ENCODE assay signal across 19 cellular contexts in genomic region chr2:42598656-42599267, GRCh38. TPM values are rescaled to one million over a fixed set of nuclear protein-coding genes. Genes with fewer than 3 reads are reported as not detected.
DNase-seq lines count a peak whose midpoint lies in the region; ATAC-seq and TF ChIP-seq lines count a peak whose summit lies in the region.
"Had no signal": no experiment of that assay in that cellular context is flagged by ENCODE, and none has a peak within 500 bp of the region (broad histone marks: within the 10 kb centered on the region; RNA-seq: fewer than 3 reads in every experiment).

No MANE protein-coding gene starts in this region.

- H3K4me3 Mint-ChIP-seq in HFFc6: no peak overlapping the region
- H3K4me3 Mint-ChIP-seq: activated T-cell treated with anti-CD3 and anti-CD28 coated beads, Interleukin-2, amount 50 U/mL, for 24 hours; effector memory CD8-positive, alpha-beta T cell; natural killer cell had no signal

- H3K4me1 ChIP-seq in lower lobe of right lung: no peaks in the 10 kb centered on the region

- H3K27me3 ChIP-seq in lower lobe of right lung (ENCODE audit: low read depth): no peaks in the 10 kb centered on the region

- DNase-seq in ELR (ENCODE audit: low read depth) (peak; percentile 9), HFFc6 (no peak), iPS-NIHi7 (ENCODE audit: extremely low spot score) (peak; percentile 18), NCI-H2171 (lab: John Stamatoyannopoulos, UW) (no peak), NOMO-1 (lab: John Stamatoyannopoulos, UW; ENCODE audit: unreplicated experiment in 2 of 2) (no peak), lower lobe of right lung (no peak)
- no peak for DNase-seq in stimulated activated CD8-positive, alpha-beta memory T cell treated with anti-CD3 and anti-CD28 coated beads, Interleukin-4, amount 100 ng/mL, for 48 hours
- DNase-seq: activated CD4-positive, alpha-beta T cell treated with anti-CD3 and anti-CD28 coated beads, Interleukin-2, amount 50 U/mL, for 1 hour; activated T-cell treated with anti-CD3 and anti-CD28 coated beads, Interleukin-2, amount 50 U/mL, for 24 hours; Calu3; effector memory CD8-positive, alpha-beta T cell; GF-D8; MM.1S; natural killer cell; NK-92 treated with Interleukin-12 subunit alpha and Interleukin-12 subunit beta, amount 100 ng/mL, for 24 hours; T-helper 9 cell had no signal

- no peaks in the 10 kb centered on the region for H3K9me3 ChIP-seq in lower lobe of right lung

- no peaks in the 10 kb centered on the region for H3K27me3 Mint-ChIP-seq in HFFc6 (ENCODE audit: insufficient read depth)
- H3K27me3 Mint-ChIP-seq: activated T-cell treated with anti-CD3 and anti-CD28 coated beads, Interleukin-2, amount 50 U/mL, for 24 hours; effector memory CD8-positive, alpha-beta T cell had no signal

- H3K36me3 ChIP-seq in lower lobe of right lung: no peaks in the 10 kb centered on the region

- intact Hi-C loops in lower lobe of right lung (cut with DNase I): no loop called here

- TF ChIP-seq CTCF in HFFc6 (IDR thresholded peaks at IDR 0.05) (peak; percentile 20; the same call in 1 of the 2 replicates), lower lobe of right lung (IDR thresholded peaks at IDR 0.05) (no peak)

- H3K36me3 Mint-ChIP-seq in HFFc6 (ENCODE audit: low read depth): no peaks in the 10 kb centered on the region
- H3K36me3 Mint-ChIP-seq: activated naive CD4-positive, alpha-beta T cell treated with anti-CD3 and anti-CD28 coated beads, Interleukin-2, amount 50 U/mL, for 72 hours; natural killer cell had no signal

- peak; percentile 47; the same call in 2 of the 3 replicates for ATAC-seq in SK-N-SH treated with all-trans-retinoic acid at 6 μM for 48 hours
- no peak for ATAC-seq in lower lobe of right lung
- ATAC-seq: activated naive CD4-positive, alpha-beta T cell treated with anti-CD3 and anti-CD28 coated beads, Interleukin-2, amount 50 U/mL, for 72 hours; effector memory CD8-positive, alpha-beta T cell; natural killer cell had no signal

- no peak overlapping the region for H3K27ac ChIP-seq in lower lobe of right lung

- H3K4me1 Mint-ChIP-seq in HFFc6 (ENCODE audit: low read depth): no peaks in the 10 kb centered on the region

- H3K27ac Mint-ChIP-seq in HFFc6: no peak overlapping the region
- H3K27ac Mint-ChIP-seq: activated T-cell treated with anti-CD3 and anti-CD28 coated beads, Interleukin-2, amount 50 U/mL, for 24 hours; natural killer cell had no signal

- no peak overlapping the region for H3K4me3 ChIP-seq in lower lobe of right lung
- H3K4me3 ChIP-seq: lung had no signal

- H3K9me3 Mint-ChIP-seq in HFFc6: no peaks in the 10 kb centered on the region
- H3K9me3 Mint-ChIP-seq: activated naive CD4-positive, alpha-beta T cell treated with anti-CD3 and anti-CD28 coated beads, Interleukin-2, amount 50 U/mL, for 72 hours; activated T-cell treated with anti-CD3 and anti-CD28 coated beads, Interleukin-2, amount 50 U/mL, for 24 hours; effector memory CD8-positive, alpha-beta T cell; natural killer cell had no signal

TF ChIP-seq in SK-N-SH treated with all-trans-retinoic acid at 6 μM for 48 hours, 23 proteins besides CTCF, POLR2A, EP300 and RAD21:
- TF ChIP-seq ZNF8 (CRISPR knock-in tag; IDR thresholded peaks at IDR 0.05) (no peak), ZFP30 (CRISPR knock-in tag; IDR thresholded peaks at IDR 0.05) (no peak), RARB (CRISPR knock-in tag; IDR thresholded peaks at IDR 0.05) (no peak), CSDC2 (CRISPR knock-in tag; IDR thresholded peaks at IDR 0.05) (no peak), TCF4 (CRISPR knock-in tag; IDR thresholded peaks at IDR 0.05; ENCODE audit: borderline replicate concordance) (no peak), ZNF565 (CRISPR knock-in tag; conservative IDR thresholded peaks at IDR 0.05; ENCODE audit: low read depth) (no peak), POU6F1 (CRISPR knock-in tag; IDR thresholded peaks at IDR 0.05; ENCODE audit: borderline replicate concordance, low read depth) (no peak), OSR1 (CRISPR knock-in tag; IDR thresholded peaks at IDR 0.05) (no peak), BACH2 (CRISPR knock-in tag; IDR thresholded peaks at IDR 0.05; ENCODE audit: borderline replicate concordance) (no peak)
- TF ChIP-seq, protein P1, sequence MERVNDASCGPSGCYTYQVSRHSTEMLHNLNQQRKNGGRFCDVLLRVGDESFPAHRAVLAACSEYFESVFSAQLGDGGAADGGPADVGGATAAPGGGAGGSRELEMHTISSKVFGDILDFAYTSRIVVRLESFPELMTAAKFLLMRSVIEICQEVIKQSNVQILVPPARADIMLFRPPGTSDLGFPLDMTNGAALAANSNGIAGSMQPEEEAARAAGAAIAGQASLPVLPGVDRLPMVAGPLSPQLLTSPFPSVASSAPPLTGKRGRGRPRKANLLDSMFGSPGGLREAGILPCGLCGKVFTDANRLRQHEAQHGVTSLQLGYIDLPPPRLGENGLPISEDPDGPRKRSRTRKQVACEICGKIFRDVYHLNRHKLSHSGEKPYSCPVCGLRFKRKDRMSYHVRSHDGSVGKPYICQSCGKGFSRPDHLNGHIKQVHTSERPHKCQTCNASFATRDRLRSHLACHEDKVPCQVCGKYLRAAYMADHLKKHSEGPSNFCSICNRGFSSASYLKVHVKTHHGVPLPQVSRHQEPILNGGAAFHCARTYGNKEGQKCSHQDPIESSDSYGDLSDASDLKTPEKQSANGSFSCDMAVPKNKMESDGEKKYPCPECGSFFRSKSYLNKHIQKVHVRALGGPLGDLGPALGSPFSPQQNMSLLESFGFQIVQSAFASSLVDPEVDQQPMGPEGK (CRISPR knock-in tag; IDR thresholded peaks at IDR 0.05; ENCODE audit: borderline replicate concordance): no peak
- TF ChIP-seq, protein P2, sequence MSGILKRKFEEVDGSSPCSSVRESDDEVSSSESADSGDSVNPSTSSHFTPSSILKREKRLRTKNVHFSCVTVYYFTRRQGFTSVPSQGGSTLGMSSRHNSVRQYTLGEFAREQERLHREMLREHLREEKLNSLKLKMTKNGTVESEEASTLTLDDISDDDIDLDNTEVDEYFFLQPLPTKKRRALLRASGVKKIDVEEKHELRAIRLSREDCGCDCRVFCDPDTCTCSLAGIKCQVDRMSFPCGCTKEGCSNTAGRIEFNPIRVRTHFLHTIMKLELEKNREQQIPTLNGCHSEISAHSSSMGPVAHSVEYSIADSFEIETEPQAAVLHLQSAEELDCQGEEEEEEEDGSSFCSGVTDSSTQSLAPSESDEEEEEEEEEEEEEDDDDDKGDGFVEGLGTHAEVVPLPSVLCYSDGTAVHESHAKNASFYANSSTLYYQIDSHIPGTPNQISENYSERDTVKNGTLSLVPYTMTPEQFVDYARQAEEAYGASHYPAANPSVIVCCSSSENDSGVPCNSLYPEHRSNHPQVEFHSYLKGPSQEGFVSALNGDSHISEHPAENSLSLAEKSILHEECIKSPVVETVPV (CRISPR knock-in tag; IDR thresholded peaks at IDR 0.05): no peak
- TF ChIP-seq, protein P3, sequence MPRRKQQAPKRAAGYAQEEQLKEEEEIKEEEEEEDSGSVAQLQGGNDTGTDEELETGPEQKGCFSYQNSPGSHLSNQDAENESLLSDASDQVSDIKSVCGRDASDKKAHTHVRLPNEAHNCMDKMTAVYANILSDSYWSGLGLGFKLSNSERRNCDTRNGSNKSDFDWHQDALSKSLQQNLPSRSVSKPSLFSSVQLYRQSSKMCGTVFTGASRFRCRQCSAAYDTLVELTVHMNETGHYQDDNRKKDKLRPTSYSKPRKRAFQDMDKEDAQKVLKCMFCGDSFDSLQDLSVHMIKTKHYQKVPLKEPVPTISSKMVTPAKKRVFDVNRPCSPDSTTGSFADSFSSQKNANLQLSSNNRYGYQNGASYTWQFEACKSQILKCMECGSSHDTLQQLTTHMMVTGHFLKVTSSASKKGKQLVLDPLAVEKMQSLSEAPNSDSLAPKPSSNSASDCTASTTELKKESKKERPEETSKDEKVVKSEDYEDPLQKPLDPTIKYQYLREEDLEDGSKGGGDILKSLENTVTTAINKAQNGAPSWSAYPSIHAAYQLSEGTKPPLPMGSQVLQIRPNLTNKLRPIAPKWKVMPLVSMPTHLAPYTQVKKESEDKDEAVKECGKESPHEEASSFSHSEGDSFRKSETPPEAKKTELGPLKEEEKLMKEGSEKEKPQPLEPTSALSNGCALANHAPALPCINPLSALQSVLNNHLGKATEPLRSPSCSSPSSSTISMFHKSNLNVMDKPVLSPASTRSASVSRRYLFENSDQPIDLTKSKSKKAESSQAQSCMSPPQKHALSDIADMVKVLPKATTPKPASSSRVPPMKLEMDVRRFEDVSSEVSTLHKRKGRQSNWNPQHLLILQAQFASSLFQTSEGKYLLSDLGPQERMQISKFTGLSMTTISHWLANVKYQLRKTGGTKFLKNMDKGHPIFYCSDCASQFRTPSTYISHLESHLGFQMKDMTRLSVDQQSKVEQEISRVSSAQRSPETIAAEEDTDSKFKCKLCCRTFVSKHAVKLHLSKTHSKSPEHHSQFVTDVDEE (CRISPR knock-in tag; IDR thresholded peaks at IDR 0.05): no peak
- TF ChIP-seq, protein P4, sequence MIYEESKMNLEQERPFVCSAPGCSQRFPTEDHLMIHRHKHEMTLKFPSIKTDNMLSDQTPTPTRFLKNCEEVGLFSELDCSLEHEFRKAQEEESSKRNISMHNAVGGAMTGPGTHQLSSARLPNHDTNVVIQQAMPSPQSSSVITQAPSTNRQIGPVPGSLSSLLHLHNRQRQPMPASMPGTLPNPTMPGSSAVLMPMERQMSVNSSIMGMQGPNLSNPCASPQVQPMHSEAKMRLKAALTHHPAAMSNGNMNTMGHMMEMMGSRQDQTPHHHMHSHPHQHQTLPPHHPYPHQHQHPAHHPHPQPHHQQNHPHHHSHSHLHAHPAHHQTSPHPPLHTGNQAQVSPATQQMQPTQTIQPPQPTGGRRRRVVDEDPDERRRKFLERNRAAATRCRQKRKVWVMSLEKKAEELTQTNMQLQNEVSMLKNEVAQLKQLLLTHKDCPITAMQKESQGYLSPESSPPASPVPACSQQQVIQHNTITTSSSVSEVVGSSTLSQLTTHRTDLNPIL (CRISPR knock-in tag; IDR thresholded peaks at IDR 0.05; ENCODE audit: low read depth): no peak

RNA-seq across cellular contexts. Expression of gene MTA3, which starts 30.3 kb away (rescaled TPM):
- 10 to 100 TPM; 26.2 to 33.4 (median 30.7) TPM for total RNA-seq in HFFc6 (2021; fragmentation: NEBNext Ultra II Directional; extraction: Animal tissue kit (Norgen Biotek cat#: 25700))
- total RNA-seq in lower lobe of right lung: 23.5 TPM

Comparison
In these comparisons a context has a peak if more than half of its experiments do, and no peak if none do; other contexts are left out.
1. DNase-seq: peak in ELR (single experiment) and iPS-NIHi7 (single experiment); none in HFFc6 (single experiment), NCI-H2171 (single experiment), NOMO-1 (0 of 2), lower lobe of right lung (single experiment) and stimulated activated CD8-positive, alpha-beta memory T cell treated with anti-CD3 and anti-CD28 coated beads, Interleukin-4, amount 100 ng/mL, for 48 hours (single experiment).